In genomic region chr19:7658219-7658686, GRCh38 we compare ENCODE assay signal across 1 cellular context.
TF ChIP-seq lines count a peak whose summit lies in the region.

No MANE protein-coding gene starts in this region.

TF ChIP-seq in HepG2, 621 proteins besides CTCF, POLR2A, EP300 and RAD21:
- TF ChIP-seq, protein P1, sequence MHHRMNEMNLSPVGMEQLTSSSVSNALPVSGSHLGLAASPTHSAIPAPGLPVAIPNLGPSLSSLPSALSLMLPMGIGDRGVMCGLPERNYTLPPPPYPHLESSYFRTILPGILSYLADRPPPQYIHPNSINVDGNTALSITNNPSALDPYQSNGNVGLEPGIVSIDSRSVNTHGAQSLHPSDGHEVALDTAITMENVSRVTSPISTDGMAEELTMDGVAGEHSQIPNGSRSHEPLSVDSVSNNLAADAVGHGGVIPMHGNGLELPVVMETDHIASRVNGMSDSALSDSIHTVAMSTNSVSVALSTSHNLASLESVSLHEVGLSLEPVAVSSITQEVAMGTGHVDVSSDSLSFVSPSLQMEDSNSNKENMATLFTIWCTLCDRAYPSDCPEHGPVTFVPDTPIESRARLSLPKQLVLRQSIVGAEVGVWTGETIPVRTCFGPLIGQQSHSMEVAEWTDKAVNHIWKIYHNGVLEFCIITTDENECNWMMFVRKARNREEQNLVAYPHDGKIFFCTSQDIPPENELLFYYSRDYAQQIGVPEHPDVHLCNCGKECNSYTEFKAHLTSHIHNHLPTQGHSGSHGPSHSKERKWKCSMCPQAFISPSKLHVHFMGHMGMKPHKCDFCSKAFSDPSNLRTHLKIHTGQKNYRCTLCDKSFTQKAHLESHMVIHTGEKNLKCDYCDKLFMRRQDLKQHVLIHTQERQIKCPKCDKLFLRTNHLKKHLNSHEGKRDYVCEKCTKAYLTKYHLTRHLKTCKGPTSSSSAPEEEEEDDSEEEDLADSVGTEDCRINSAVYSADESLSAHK (CRISPR knock-in tag; IDR thresholded peaks at IDR 0.05; ENCODE audit: borderline replicate concordance), result no peak
- 0 out of 2 replicates have a peak, but pooled peaks have one; percentile 30 for TF ChIP-seq RFX5 (IDR thresholded peaks at IDR 0.05; ENCODE audit: low read depth, low read length)
- TF ChIP-seq NFYB (CRISPR knock-in tag; IDR thresholded peaks at IDR 0.05), result 0 out of 2 replicates have a peak, but pooled peaks have one; percentile 27
TF ChIP-seq in HepG2: peak in this region for 2.
